In the genomic region with DNA sequence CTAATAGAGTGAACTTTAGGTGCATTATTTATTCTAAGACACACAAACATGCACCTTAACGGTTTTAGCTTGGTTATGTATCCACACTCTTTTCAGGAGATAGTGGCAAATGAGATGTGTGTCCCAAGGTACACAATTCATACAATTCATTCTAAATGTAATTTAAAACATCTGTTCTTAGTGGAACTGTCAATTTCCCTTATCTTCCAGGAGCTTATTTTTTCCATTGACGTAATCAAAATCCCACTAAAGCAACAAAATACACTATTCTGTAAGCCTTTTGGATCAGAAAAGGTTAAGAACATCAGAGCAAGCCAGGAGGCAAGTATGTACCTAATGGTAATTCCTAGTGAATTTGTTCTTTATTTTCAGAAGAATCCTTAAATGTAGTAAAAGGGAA, we compare ENCODE assay signal across 21 cellular contexts.
"Had no signal": no experiment of that assay in that cellular context is flagged by ENCODE, and none has a peak within 500 bp of the region (broad histone marks: within the 10 kb centered on the region; RNA-seq: fewer than 3 reads in every experiment).

No MANE protein-coding gene starts in this region.

- H3K27ac Mint-ChIP-seq: activated CD4-positive, alpha-beta memory T cell treated with anti-CD3 and anti-CD28 coated beads, Interleukin-2, amount 10 ng/mL, durations not matched to agents 7 days and 5 days; activated CD8-positive, alpha-beta memory T cell treated with anti-CD3 and anti-CD28 coated beads, Interleukin-2, amount 10 ng/mL, durations not matched to agents 7 days and 5 days; activated naive CD8-positive, alpha-beta T cell treated with anti-CD3 and anti-CD28 coated beads, Interleukin-2, amount 10 ng/mL, durations not matched to agents 7 days and 5 days; endodermal cell; type B pancreatic cell; WTC11 had no signal

- H3K9me3 ChIP-seq: colonic mucosa, prostate gland, right atrium auricular region, stomach had no signal

- H3K36me3 Mint-ChIP-seq: WTC11 had no signal

- H3K27me3 Mint-ChIP-seq: activated CD4-positive, alpha-beta memory T cell treated with anti-CD3 and anti-CD28 coated beads, Interleukin-2, amount 10 ng/mL, durations not matched to agents 7 days and 5 days; activated CD8-positive, alpha-beta memory T cell treated with anti-CD3 and anti-CD28 coated beads, Interleukin-2, amount 10 ng/mL, durations not matched to agents 7 days and 5 days; activated naive CD8-positive, alpha-beta T cell treated with anti-CD3 and anti-CD28 coated beads, Interleukin-2, amount 10 ng/mL, durations not matched to agents 7 days and 5 days; brain; naive thymus-derived CD8-positive, alpha-beta T cell; type B pancreatic cell had no signal

- H3K27ac ChIP-seq: colonic mucosa, prostate gland, right atrium auricular region had no signal

- H3K9me3 Mint-ChIP-seq: activated CD4-positive, alpha-beta memory T cell treated with anti-CD3 and anti-CD28 coated beads, Interleukin-2, amount 10 ng/mL, durations not matched to agents 7 days and 5 days; activated naive CD8-positive, alpha-beta T cell treated with anti-CD3 and anti-CD28 coated beads, Interleukin-2, amount 10 ng/mL, durations not matched to agents 7 days and 5 days; brain; endodermal cell; naive thymus-derived CD8-positive, alpha-beta T cell; type B pancreatic cell; WTC11 had no signal

- H3K4me1 ChIP-seq: colonic mucosa, prostate gland had no signal

- H3K36me3 ChIP-seq: colonic mucosa, prostate gland had no signal

- H3K27me3 ChIP-seq: colonic mucosa, right atrium auricular region, stomach had no signal

- H3K4me3 Mint-ChIP-seq: activated CD4-positive, alpha-beta memory T cell treated with anti-CD3 and anti-CD28 coated beads, Interleukin-2, amount 10 ng/mL, durations not matched to agents 7 days and 5 days; activated CD8-positive, alpha-beta memory T cell treated with anti-CD3 and anti-CD28 coated beads, Interleukin-2, amount 10 ng/mL, durations not matched to agents 7 days and 5 days; activated naive CD8-positive, alpha-beta T cell treated with anti-CD3 and anti-CD28 coated beads, Interleukin-2, amount 10 ng/mL, durations not matched to agents 7 days and 5 days; brain; endodermal cell; type B pancreatic cell; WTC11 had no signal

- DNase-seq: activated CD4-positive, alpha-beta memory T cell treated with anti-CD3 and anti-CD28 coated beads, Interleukin-2, amount 10 ng/mL, durations not matched to agents 7 days and 5 days; activated CD4-positive, alpha-beta T cell treated with anti-CD3 and anti-CD28 coated beads for 4 hours; activated CD8-positive, alpha-beta memory T cell treated with anti-CD3 and anti-CD28 coated beads, Interleukin-2, amount 10 ng/mL, durations not matched to agents 7 days and 5 days; activated naive CD4-positive, alpha-beta T cell; activated naive CD8-positive, alpha-beta T cell treated with anti-CD3 and anti-CD28 coated beads, Interleukin-2, amount 10 ng/mL, durations not matched to agents 7 days and 5 days; amygdala; central memory CD4-positive, alpha-beta T cell; colonic mucosa; endodermal cell; foreskin melanocyte; head of caudate nucleus; kidney glomerular epithelial cell; left ventricle myocardium superior; naive thymus-derived CD8-positive, alpha-beta T cell; stimulated activated CD4-positive, alpha-beta T cell treated with anti-CD3 and anti-CD28 coated beads, Interleukin-2, amount 100 ng/mL, for 48 hours; stomach had no signal

- H3K4me3 ChIP-seq: colonic mucosa, prostate gland, right atrium auricular region, stomach had no signal
